ENCODE assay signal across 25 cellular contexts in the genomic region with DNA sequence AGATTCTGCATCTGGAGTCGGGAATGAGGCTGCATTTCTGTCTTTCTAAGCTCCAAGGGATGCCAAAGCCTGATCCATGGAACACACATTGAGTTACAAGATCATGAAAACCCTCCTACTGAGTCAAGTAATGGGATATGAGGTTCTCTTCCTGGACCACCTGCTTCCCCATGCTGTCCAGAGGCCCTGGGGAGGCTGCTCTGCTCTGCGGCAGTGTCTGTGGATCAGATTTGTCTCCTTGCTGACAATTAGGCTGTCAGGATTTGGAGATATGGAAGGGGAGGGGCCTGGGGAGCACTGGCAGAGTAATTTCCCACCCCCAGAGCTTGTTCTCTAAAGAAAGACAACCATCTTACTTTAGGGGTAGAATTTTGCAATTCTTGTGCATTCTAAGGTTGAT.
"Had no signal": no experiment of that assay in that cellular context is flagged by ENCODE, and none has a peak within 500 bp of the region (broad histone marks: within the 10 kb centered on the region; RNA-seq: fewer than 3 reads in every experiment).

No MANE protein-coding gene starts in this region.

- ATAC-seq: gastrocnemius medialis; heart left ventricle; left cardiac atrium; left lung; naive thymus-derived CD8-positive, alpha-beta T cell; sciatic nerve; stimulated activated effector memory CD8-positive, alpha-beta T cell treated with anti-CD3 and anti-CD28 coated beads, Interleukin-12 subunit alpha, Interleukin-12 subunit beta, amount 100 ng/mL, for 72 hours had no signal

- H3K79me2 ChIP-seq: hepatocyte had no signal

- H3K4me3 ChIP-seq: coronary artery, gastrocnemius medialis, heart left ventricle, hepatocyte, left lung, prostate gland, right atrium auricular region, smooth muscle cell, stomach, thyroid gland had no signal

- H3K27me3 ChIP-seq: gastrocnemius medialis, hepatocyte, left lung, right atrium auricular region, thyroid gland had no signal

- FAIRE-seq: endometrium had no signal

- H3K27ac ChIP-seq: coronary artery, gastrocnemius medialis, heart left ventricle, hepatocyte, left lung, prostate gland, right atrium auricular region, stomach, thyroid gland had no signal

- H3K9me3 ChIP-seq: gastrocnemius medialis, left lung, prostate gland, right atrium auricular region, stomach, thyroid gland had no signal

- H3K36me3 ChIP-seq: gastrocnemius medialis, heart left ventricle, left lung, prostate gland, right atrium auricular region, stomach, thyroid gland had no signal

- DNase-seq: dermis blood vessel endothelial cell; effector memory CD4-positive, alpha-beta T cell; foreskin fibroblast; gastrocnemius medialis; heart left ventricle; left cardiac atrium; left lung; mesendoderm; midbrain; naive thymus-derived CD8-positive, alpha-beta T cell; nephron progenitor cell; nucleus accumbens; stimulated activated CD4-positive, alpha-beta T cell treated with anti-CD3 and anti-CD28 coated beads, Interleukin-2, amount 100 ng/mL, for 24 hours; stimulated activated CD4-positive, alpha-beta T cell treated with anti-CD3 and anti-CD28 coated beads, Interleukin-4, amount 100 ng/mL, for 24 hours; stimulated activated naive CD4-positive, alpha-beta T cell treated with Interleukin-2 at 50 U/mL for 16 hours; stomach; thyroid gland had no signal

- H2AFZ ChIP-seq: hepatocyte had no signal

- H3K4me2 ChIP-seq: hepatocyte, smooth muscle cell had no signal

- H3K4me1 ChIP-seq: gastrocnemius medialis, heart left ventricle, left lung, prostate gland, right atrium auricular region, stomach, thyroid gland had no signal
